Comparison of ENCODE assay signal across 9 cellular contexts in genomic region chr17:81398170-81398854, GRCh38. TPM values are rescaled to one million over a fixed set of nuclear protein-coding genes. Genes with fewer than 3 reads are reported as not detected.
DNase-seq lines count a peak whose midpoint lies in the region; ATAC-seq and FAIRE-seq lines count a peak whose summit lies in the region.
"Had no signal": no experiment of that assay in that cellular context is flagged by ENCODE, and none has a peak within 500 bp of the region (broad histone marks: within the 10 kb centered on the region; RNA-seq: fewer than 3 reads in every experiment).

No MANE protein-coding gene starts in this region.

- WGBS in small intestine, 3 donors = 1 to 7% (median 4%) methylated on average over 48 to 49 of the region's 49 CpGs

- H3K27me3 Mint-ChIP-seq in activated CD8-positive, alpha-beta T cell treated with anti-CD3 and anti-CD28 coated beads, Interleukin-2, amount 10 ng/mL, durations not matched to agents 7 days and 5 days (ENCODE audit: low read depth) = peaks cover 62% of the 10 kb centered on the region

- POLR2A ChIA-PET in activated CD8-positive, alpha-beta T cell treated with anti-CD3 and anti-CD28 coated beads, Interleukin-2, amount 10 ng/mL, durations not matched to agents 7 days and 5 days (lab: Charles Lee) = interaction anchor here (0.6 kb wide), 1 partner anchor 32 kb away, joined by 3 read pairs; no protein-coding TSS in a partner anchor

- H3K4me3 Mint-ChIP-seq in activated CD8-positive, alpha-beta T cell treated with anti-CD3 and anti-CD28 coated beads, Interleukin-2, amount 10 ng/mL, durations not matched to agents 7 days and 5 days = peak overlapping the region; percentile 20

- H3K9me3 ChIP-seq in small intestine (ENCODE audit: control insufficient read depth, low read depth) = no peaks in the 10 kb centered on the region

- H3K36me3 Mint-ChIP-seq in activated CD8-positive, alpha-beta T cell treated with anti-CD3 and anti-CD28 coated beads, Interleukin-2, amount 10 ng/mL, durations not matched to agents 7 days and 5 days (ENCODE audit: low read depth) = peaks cover 9% of the 10 kb centered on the region

- DNase-seq in DMS79 treated with DMSO at 0.1 percent for 48 hours (lab: John Stamatoyannopoulos, UW) (peak; percentile 25), DMS79 (lab: John Stamatoyannopoulos, UW) (no peak), hepatic stellate cell (ENCODE audit: low spot score) (peak; percentile 45), small intestine (no peak), HPDE6-E6E7 (ENCODE audit: extremely low spot score) (no peak), AML-193 (lab: John Stamatoyannopoulos, UW) (no peak)
- DNase-seq in activated CD8-positive, alpha-beta T cell treated with anti-CD3 and anti-CD28 coated beads, Interleukin-2, amount 10 ng/mL, durations not matched to agents 7 days and 5 days = no peak

- H3K4me1 ChIP-seq in small intestine (ENCODE audit: control insufficient read depth in 2 of 2, insufficient read depth in 1 of 2, low read depth in 1 of 2, low read length in 1 of 2) = peaks cover 0 to 8% of the 10 kb centered on the region in 2 donors

- H3K27me3 ChIP-seq in small intestine (ENCODE audit: control insufficient read depth in 2 of 2, insufficient read depth in 2 of 2, low read length in 2 of 2) = peaks cover 0 to 3% of the 10 kb centered on the region in 2 donors

- H3K36me3 ChIP-seq in small intestine (ENCODE audit: control insufficient read depth in 2 of 2, insufficient read depth in 2 of 2, low read length in 2 of 2) = no peaks in the 10 kb centered on the region

- CTCF ChIA-PET in activated CD8-positive, alpha-beta T cell treated with anti-CD3 and anti-CD28 coated beads, Interleukin-2, amount 10 ng/mL, durations not matched to agents 7 days and 5 days (lab: Charles Lee) = interaction anchor here (1.5 kb wide), 1 partner anchor 86 kb away, joined by 3 read pairs; no protein-coding TSS in a partner anchor

- H3K9me3 Mint-ChIP-seq in activated CD8-positive, alpha-beta T cell treated with anti-CD3 and anti-CD28 coated beads, Interleukin-2, amount 10 ng/mL, durations not matched to agents 7 days and 5 days (ENCODE audit: insufficient read depth) = no peaks in the 10 kb centered on the region

- H3K27ac Mint-ChIP-seq in activated CD8-positive, alpha-beta T cell treated with anti-CD3 and anti-CD28 coated beads, Interleukin-2, amount 10 ng/mL, durations not matched to agents 7 days and 5 days = peak overlapping the region; percentile 78

- H3K27ac ChIP-seq in small intestine (ENCODE audit: low read depth in 1 of 2, low read length in 1 of 2) = peak overlapping the region; percentile 67 to 84

- no peak for ATAC-seq in activated CD8-positive, alpha-beta T cell treated with anti-CD3 and anti-CD28 coated beads, Interleukin-2, amount 10 ng/mL, durations not matched to agents 7 days and 5 days
- no peak for ATAC-seq in HG02798 (IDR thresholded peaks at IDR 0.05; ENCODE audit: poor library complexity, unreplicated experiment)

- peaks cover 29% of the 10 kb centered on the region for H3K4me1 Mint-ChIP-seq in activated CD8-positive, alpha-beta T cell treated with anti-CD3 and anti-CD28 coated beads, Interleukin-2, amount 10 ng/mL, durations not matched to agents 7 days and 5 days (ENCODE audit: low read depth)

- peak overlapping the region; percentile 29 to 79 for H3K4me3 ChIP-seq in small intestine (ENCODE audit: low read depth in 1 of 2, low read length in 2 of 2)

- no peak for FAIRE-seq in small intestine (lab: Jason Lieb, UNC)
- FAIRE-seq: A204.1 had no signal

RNA-seq across cellular contexts. Expression of gene BAHCC1, which starts 3.1 kb away (rescaled TPM):
- total RNA-seq in activated CD8-positive, alpha-beta T cell treated with anti-CD3 and anti-CD28 coated beads, Interleukin-2, amount 10 ng/mL, durations not matched to agents 7 days and 5 days = under 1 TPM; 0.87 to 0.91 TPM
- polyA plus RNA-seq in small intestine = 10 to 100 TPM in 1 of 3 donors, 1 to 10 TPM in 2; 2.2 to 13.4 (median 6.3) TPM

Comparison
In these comparisons a context has a peak if more than half of its experiments do, and no peak if none do; other contexts are left out.
1. DNase-seq: peak in DMS79 treated with DMSO at 0.1 percent for 48 hours (single experiment) and hepatic stellate cell (single experiment); none in DMS79 (single experiment), activated CD8-positive, alpha-beta T cell treated with anti-CD3 and anti-CD28 coated beads, Interleukin-2, amount 10 ng/mL, durations not matched to agents 7 days and 5 days (single experiment), small intestine (single experiment), HPDE6-E6E7 (single experiment) and AML-193 (0 of 2).